27 cellular contexts compared by ENCODE assay signal in the genomic region with DNA sequence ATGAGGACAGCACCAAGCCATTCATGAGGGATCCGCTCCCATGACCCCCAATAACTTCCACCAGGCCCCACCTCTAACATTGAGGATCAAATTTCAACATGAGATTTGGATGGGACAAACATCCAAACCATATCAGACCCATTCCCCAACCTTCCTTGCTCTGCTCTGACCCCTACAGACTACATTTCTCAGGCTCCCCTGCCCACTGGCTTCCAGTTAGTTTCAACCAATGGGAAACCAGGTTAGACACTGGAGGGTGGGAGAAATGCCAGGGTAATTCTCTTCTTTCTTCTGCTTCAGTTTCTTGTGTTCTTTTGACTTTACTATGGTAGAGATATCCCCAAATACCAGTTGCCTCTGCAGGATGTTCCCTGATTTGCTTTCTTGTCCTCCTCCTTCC.
"Had no signal": no experiment of that assay in that cellular context is flagged by ENCODE, and none has a peak within 500 bp of the region (broad histone marks: within the 10 kb centered on the region; RNA-seq: fewer than 3 reads in every experiment).

No MANE protein-coding gene starts in this region.

- H3K4me3 ChIP-seq: colonic mucosa, esophagus muscularis mucosa, heart right ventricle, ovary, psoas muscle, sigmoid colon, spleen, testis, tibial artery had no signal

- H3K4me3 Mint-ChIP-seq: dendritic cell treated with granulocyte-macrophage colony-stimulating factor and Interleukin-4, amounts not matched to agents 40 ng/mL and 50 ng/mL, for 4 days; naive thymus-derived CD4-positive, alpha-beta T cell; stimulated activated memory B cell treated with anti-CD40 and anti-IgM and Interleukin-4, amounts not matched to agents 10 μg/mL and 1 μg/mL and 100 μg/mL, for 72 hours; type B pancreatic cell had no signal

- H3K9me3 ChIP-seq: colonic mucosa, esophagus muscularis mucosa, heart right ventricle, ovary, psoas muscle, sigmoid colon, spleen, testis, tibial artery had no signal

- H3K27ac Mint-ChIP-seq: dendritic cell treated with granulocyte-macrophage colony-stimulating factor and Interleukin-4, amounts not matched to agents 40 ng/mL and 50 ng/mL, for 4 days; naive thymus-derived CD4-positive, alpha-beta T cell; stimulated activated memory B cell treated with anti-CD40 and anti-IgM and Interleukin-4, amounts not matched to agents 10 μg/mL and 1 μg/mL and 100 μg/mL, for 72 hours; type B pancreatic cell had no signal

- DNase-seq: colonic mucosa; effector CD8-positive, alpha-beta T cell; foreskin keratinocyte; glutamatergic neuron; heart right ventricle; hippocampal formation; kidney; mesenchymal stem cell; midbrain; naive thymus-derived CD4-positive, alpha-beta T cell; occipital lobe; ovary; posterior cingulate gyrus; psoas muscle; right cardiac atrium; sigmoid colon; spleen; stimulated activated CD4-positive, alpha-beta T cell treated with anti-CD3 and anti-CD28 coated beads, Interleukin-4, amount 100 ng/mL, for 4 hours; stimulated activated naive CD8-positive, alpha-beta T cell treated with anti-CD3 and anti-CD28 coated beads, Interleukin-15, Interleukin-2, amounts not matched to agents 100 U/mL and 50 U/mL, for 24 hours; substantia nigra; testis; tibial artery had no signal

- ATAC-seq: foreskin keratinocyte; heart right ventricle; left lobe of liver; naive thymus-derived CD4-positive, alpha-beta T cell; psoas muscle; right cardiac atrium; stimulated activated memory B cell treated with anti-CD40 and anti-IgM and Interleukin-4, amounts not matched to agents 10 μg/mL and 1 μg/mL and 100 μg/mL, for 72 hours; stimulated activated naive CD8-positive, alpha-beta T cell treated with anti-CD3 and anti-CD28 coated beads, Interleukin-15, Interleukin-2, amounts not matched to agents 100 U/mL and 50 U/mL, for 24 hours had no signal

- H3K4me1 ChIP-seq: colonic mucosa, esophagus muscularis mucosa, foreskin keratinocyte, heart right ventricle, psoas muscle, sigmoid colon, spleen, testis, tibial artery had no signal

- H3K27ac ChIP-seq: colonic mucosa, esophagus muscularis mucosa, foreskin keratinocyte, heart right ventricle, ovary, psoas muscle, sigmoid colon, spleen, testis, tibial artery had no signal

- H3K36me3 Mint-ChIP-seq: naive thymus-derived CD4-positive, alpha-beta T cell; stimulated activated memory B cell treated with anti-CD40 and anti-IgM and Interleukin-4, amounts not matched to agents 10 μg/mL and 1 μg/mL and 100 μg/mL, for 72 hours; type B pancreatic cell had no signal

- H3K9me3 Mint-ChIP-seq: dendritic cell treated with granulocyte-macrophage colony-stimulating factor and Interleukin-4, amounts not matched to agents 40 ng/mL and 50 ng/mL, for 4 days; stimulated activated memory B cell treated with anti-CD40 and anti-IgM and Interleukin-4, amounts not matched to agents 10 μg/mL and 1 μg/mL and 100 μg/mL, for 72 hours had no signal

- H3K27me3 Mint-ChIP-seq: type B pancreatic cell had no signal

- H3K27me3 ChIP-seq: colonic mucosa, esophagus muscularis mucosa, foreskin keratinocyte, ovary, sigmoid colon, spleen, testis, tibial artery had no signal

- H3K4me1 Mint-ChIP-seq: stimulated activated memory B cell treated with anti-CD40 and anti-IgM and Interleukin-4, amounts not matched to agents 10 μg/mL and 1 μg/mL and 100 μg/mL, for 72 hours had no signal
